ENCODE assay signal across 24 cellular contexts in the genomic region with DNA sequence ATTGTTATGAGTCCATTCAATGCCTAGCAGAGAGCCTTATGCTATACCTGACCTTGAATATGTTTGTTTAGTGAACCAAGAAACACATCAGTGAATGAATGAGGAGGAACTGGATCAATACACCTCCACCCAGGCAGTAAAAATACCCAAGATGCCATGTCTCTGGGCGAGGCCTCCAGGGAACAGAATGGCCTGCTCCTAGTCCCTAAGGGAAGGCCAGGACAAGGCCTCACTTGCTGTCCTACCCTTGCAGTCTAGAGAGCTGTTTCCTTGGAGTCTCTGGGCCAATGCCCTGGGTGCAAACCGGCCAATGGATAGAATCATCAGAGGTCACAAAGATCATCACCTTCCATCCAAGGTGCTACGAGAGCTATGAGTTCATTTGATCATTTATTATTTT. TPM values are rescaled to one million over a fixed set of nuclear protein-coding genes. Genes with fewer than 3 reads are reported as not detected.
DNase-seq lines count a peak whose midpoint lies in the region; ATAC-seq and TF ChIP-seq lines count a peak whose summit lies in the region.
"Had no signal": no experiment of that assay in that cellular context is flagged by ENCODE, and none has a peak within 500 bp of the region (broad histone marks: within the 10 kb centered on the region; RNA-seq: fewer than 3 reads in every experiment).

No MANE protein-coding gene starts in this region.

- POLR2A ChIA-PET in MCF 10A (lab: Yijun Ruan, JAX): interaction anchor here (0.8 to 1.9 kb wide), 2 partner anchors 26 to 27 kb away, joined by 3 to 5 read pairs; no protein-coding TSS in a partner anchor

- H3K4me3 ChIP-seq in breast epithelium (no peak overlapping the region), prostate gland (no peak overlapping the region)
- H3K4me3 ChIP-seq: left ventricle myocardium inferior, tibial nerve had no signal

- no peaks in the 10 kb centered on the region for H3K36me3 ChIP-seq in breast epithelium
- peaks cover 0 to 10% of the 10 kb centered on the region in 2 donors for H3K36me3 ChIP-seq in prostate gland

- TF ChIP-seq POLR2A in breast epithelium (IDR thresholded peaks at IDR 0.05) (no peak), prostate gland (IDR thresholded peaks at IDR 0.05) (no peak)

- H3K36me3 Mint-ChIP-seq in MCF 10A (ENCODE audit: insufficient read depth, unreplicated experiment): peaks cover 100% of the 10 kb centered on the region
- peaks cover 96% of the 10 kb centered on the region for H3K36me3 Mint-ChIP-seq in activated T-helper 2 cell treated with anti-CD3 and anti-CD28 coated beads, Interferon-gamma antibody, Interleukin-2, Interleukin-4, amounts not matched to agents 10 μg/mL and 5 μg/mL and 100 μg/mL, durations not matched to agents 14 hours and 24 hours and 36 hours (ENCODE audit: low read depth)

- DNase-seq in MCF 10A (ENCODE audit: unreplicated experiment): no peak
- DNase-seq in breast epithelium (ENCODE audit: low spot score in 2 of 2): no peak
- DNase-seq in activated T-helper 2 cell treated with anti-CD3 and anti-CD28 coated beads, Interferon-gamma antibody, Interleukin-2, Interleukin-4, amounts not matched to agents 10 μg/mL and 5 μg/mL and 100 μg/mL, durations not matched to agents 14 hours and 24 hours and 36 hours (ENCODE audit: low spot score): no peak
- peak; percentile 62 for DNase-seq in prostate gland (ENCODE audit: low spot score)
- DNase-seq in UCSD-AML1 (lab: John Stamatoyannopoulos, UW; ENCODE audit: unreplicated experiment): no peak
- DNase-seq in CD1c-positive myeloid dendritic cell (ENCODE audit: extremely low spot score): no peak
- DNase-seq: activated CD4-positive, CD25-positive, alpha-beta regulatory T cell treated with anti-CD3 and anti-CD28 coated beads, Interleukin-2, amount 50 U/mL, for 72 hours; activated CD8-positive, alpha-beta memory T cell treated with anti-CD3 and anti-CD28 coated beads for 24 hours; activated naive CD8-positive, alpha-beta T cell treated with anti-CD3 and anti-CD28 coated beads, Interleukin-2, amount 10 ng/mL, durations not matched to agents 7 days and 5 days; effector CD8-positive, alpha-beta T cell; EL; foreskin keratinocyte; hippocampal formation; left ventricle myocardium inferior; NCI-H1930; NCI-H2227 treated with DMSO at 0.1 percent for 48 hours; NCI-H748 treated with DMSO at 0.1 percent for 48 hours; Right ventricle myocardium superior; stimulated activated CD4-positive, alpha-beta T cell treated with anti-CD3 and anti-CD28 coated beads, Interleukin-1b, Interleukin-23, amount 100 ng/mL, for 48 hours; stimulated activated naive CD4-positive, alpha-beta T cell had no signal

- TF ChIP-seq CTCF in MCF 10A (IDR thresholded peaks at IDR 0.05; ENCODE audit: unreplicated experiment) (no peak), breast epithelium (IDR thresholded peaks at IDR 0.05) (no peak), prostate gland (IDR thresholded peaks at IDR 0.05) (no peak)

- H3K27ac Mint-ChIP-seq in MCF 10A (ENCODE audit: low read depth, unreplicated experiment): peak overlapping the region; percentile 79
- H3K27ac Mint-ChIP-seq in activated T-helper 2 cell treated with anti-CD3 and anti-CD28 coated beads, Interferon-gamma antibody, Interleukin-2, Interleukin-4, amounts not matched to agents 10 μg/mL and 5 μg/mL and 100 μg/mL, durations not matched to agents 14 hours and 24 hours and 36 hours: peak overlapping the region; percentile 63
- H3K27ac Mint-ChIP-seq: activated naive CD8-positive, alpha-beta T cell treated with anti-CD3 and anti-CD28 coated beads, Interleukin-2, amount 10 ng/mL, durations not matched to agents 7 days and 5 days had no signal

- no TSS peak for BruUV-seq in MCF 10A (replicated peaks; lab: Mats Ljungman, UMichigan)

- H3K9me3 ChIP-seq in breast epithelium (no peaks in the 10 kb centered on the region), prostate gland (no peaks in the 10 kb centered on the region)
- H3K9me3 ChIP-seq: left ventricle myocardium inferior, tibial nerve had no signal

- H3K4me1 ChIP-seq in breast epithelium (no peaks in the 10 kb centered on the region), prostate gland (replicated peaks) (no peaks in the 10 kb centered on the region)
- H3K4me1 ChIP-seq: foreskin keratinocyte had no signal

- no peaks in the 10 kb centered on the region for H3K9me3 Mint-ChIP-seq in MCF 10A (ENCODE audit: unreplicated experiment)
- no peaks in the 10 kb centered on the region for H3K9me3 Mint-ChIP-seq in activated T-helper 2 cell treated with anti-CD3 and anti-CD28 coated beads, Interferon-gamma antibody, Interleukin-2, Interleukin-4, amounts not matched to agents 10 μg/mL and 5 μg/mL and 100 μg/mL, durations not matched to agents 14 hours and 24 hours and 36 hours
- H3K9me3 Mint-ChIP-seq: activated naive CD8-positive, alpha-beta T cell treated with anti-CD3 and anti-CD28 coated beads, Interleukin-2, amount 10 ng/mL, durations not matched to agents 7 days and 5 days; neural crest cell had no signal

- H3K27me3 ChIP-seq in breast epithelium (no peaks in the 10 kb centered on the region), prostate gland (replicated peaks; ENCODE audit: insufficient read depth) (no peaks in the 10 kb centered on the region)
- H3K27me3 ChIP-seq: foreskin keratinocyte, tibial nerve had no signal

- peaks cover 7% of the 10 kb centered on the region for H3K4me1 Mint-ChIP-seq in MCF 10A (ENCODE audit: insufficient read depth, unreplicated experiment)
- H3K4me1 Mint-ChIP-seq in activated T-helper 2 cell treated with anti-CD3 and anti-CD28 coated beads, Interferon-gamma antibody, Interleukin-2, Interleukin-4, amounts not matched to agents 10 μg/mL and 5 μg/mL and 100 μg/mL, durations not matched to agents 14 hours and 24 hours and 36 hours (ENCODE audit: low read depth): peaks cover 30% of the 10 kb centered on the region
- H3K4me1 Mint-ChIP-seq: neural crest cell had no signal

- WGBS in prostate gland: 70% methylated on average over 3 of the region's 3 CpGs

- CTCF ChIA-PET in MCF 10A (lab: Yijun Ruan, JAX): interaction anchor here (0.6 to 40.7 kb wide), 11 partner anchors 5 to 185 kb away, joined by 3 to 1587 read pairs (median 4); no protein-coding TSS in a partner anchor

- no peaks in the 10 kb centered on the region for H3K27me3 Mint-ChIP-seq in MCF 10A (ENCODE audit: insufficient read depth, unreplicated experiment)
- H3K27me3 Mint-ChIP-seq in activated T-helper 2 cell treated with anti-CD3 and anti-CD28 coated beads, Interferon-gamma antibody, Interleukin-2, Interleukin-4, amounts not matched to agents 10 μg/mL and 5 μg/mL and 100 μg/mL, durations not matched to agents 14 hours and 24 hours and 36 hours (ENCODE audit: low read depth): no peaks in the 10 kb centered on the region
- H3K27me3 Mint-ChIP-seq: activated naive CD8-positive, alpha-beta T cell treated with anti-CD3 and anti-CD28 coated beads, Interleukin-2, amount 10 ng/mL, durations not matched to agents 7 days and 5 days had no signal

- ATAC-seq in GM19351 (IDR thresholded peaks at IDR 0.05; ENCODE audit: unreplicated experiment) (no peak), HG03460 (IDR thresholded peaks at IDR 0.05; ENCODE audit: unreplicated experiment) (no peak)

- intact Hi-C loops in MCF 10A (cut with micrococcal nuclease): no loop called here
- intact Hi-C loops in breast epithelium (cut with DNase I; ENCODE audit: low total_unique reads): no loop called here
- intact Hi-C loops in activated T-helper 2 cell treated with anti-CD3 and anti-CD28 coated beads, Interferon-gamma antibody, Interleukin-2, Interleukin-4, amounts not matched to agents 10 μg/mL and 5 μg/mL and 100 μg/mL, durations not matched to agents 14 hours and 24 hours and 36 hours (cut with micrococcal nuclease): no loop called here
- intact Hi-C loops in prostate gland (cut with DNase I): loop anchor here (5.0 kb wide), 1 partner anchor 113 kb away; no protein-coding TSS in a partner anchor

- no peak overlapping the region for H3K4me3 Mint-ChIP-seq in MCF 10A (ENCODE audit: unreplicated experiment)
- H3K4me3 Mint-ChIP-seq in activated T-helper 2 cell treated with anti-CD3 and anti-CD28 coated beads, Interferon-gamma antibody, Interleukin-2, Interleukin-4, amounts not matched to agents 10 μg/mL and 5 μg/mL and 100 μg/mL, durations not matched to agents 14 hours and 24 hours and 36 hours (ENCODE audit: low read depth): no peak overlapping the region
- H3K4me3 Mint-ChIP-seq: activated naive CD8-positive, alpha-beta T cell treated with anti-CD3 and anti-CD28 coated beads, Interleukin-2, amount 10 ng/mL, durations not matched to agents 7 days and 5 days; neural crest cell had no signal

- H3K27ac ChIP-seq in breast epithelium: no peak overlapping the region
- peak overlapping the region in 1 of 2 donors; percentile 12 for H3K27ac ChIP-seq in prostate gland
- H3K27ac ChIP-seq: foreskin keratinocyte had no signal

RNA-seq across cellular contexts. Expression of a gene that starts 26.1 kb away (rescaled TPM):
- 246 and 342 TPM in 2 replicates for total RNA-seq in MCF 10A (2022)
- 100 to 1,000 TPM in 1 of 3 donors, 10 to 100 TPM in 2; 65.3 to 221 (median 91.8) TPM for total RNA-seq in breast epithelium
- total RNA-seq in activated T-helper 2 cell treated with anti-CD3 and anti-CD28 coated beads, Interferon-gamma antibody, Interleukin-2, Interleukin-4, amounts not matched to agents 10 μg/mL and 5 μg/mL and 100 μg/mL, durations not matched to agents 14 hours and 24 hours and 36 hours: 473 and 477 TPM in 2 replicates
- total RNA-seq in prostate gland: 10 to 100 TPM; 61.9 to 81.6 TPM

RNA-seq across cellular contexts. Expression of a gene that starts 34.3 kb away (rescaled TPM):
- total RNA-seq in MCF 10A (2022): not detected in 2 replicates
- total RNA-seq in breast epithelium: 1,000 to 10,000 TPM; 1,215 to 5,290 (median 2,830) TPM
- total RNA-seq in activated T-helper 2 cell treated with anti-CD3 and anti-CD28 coated beads, Interferon-gamma antibody, Interleukin-2, Interleukin-4, amounts not matched to agents 10 μg/mL and 5 μg/mL and 100 μg/mL, durations not matched to agents 14 hours and 24 hours and 36 hours: 0.46 TPM in 1 of 2 replicates, not detected in the other
- 100 to 1,000 TPM; 195 to 270 TPM for total RNA-seq in prostate gland
- total RNA-seq: activated naive CD8-positive, alpha-beta T cell treated with anti-CD3 and anti-CD28 coated beads, Interleukin-2, amount 10 ng/mL, durations not matched to agents 7 days and 5 days had no signal

Comparison
In these comparisons a context has a peak if more than half of its experiments do, and no peak if none do; other contexts are left out.
1. RNA of a gene that starts 34.3 kb away (total RNA-seq): 1,215 to 5,290 TPM in breast epithelium and 195 to 270 TPM in prostate gland; not detected in MCF 10A and 0.46 TPM in activated T-helper 2 cell treated with anti-CD3 and anti-CD28 coated beads, Interferon-gamma antibody, Interleukin-2, Interleukin-4, amounts not matched to agents 10 μg/mL and 5 μg/mL and 100 μg/mL, durations not matched to agents 14 hours and 24 hours and 36 hours; every median in the first group is over 100 times any median in the second.